7 cellular contexts compared by ENCODE assay signal in the genomic region with DNA sequence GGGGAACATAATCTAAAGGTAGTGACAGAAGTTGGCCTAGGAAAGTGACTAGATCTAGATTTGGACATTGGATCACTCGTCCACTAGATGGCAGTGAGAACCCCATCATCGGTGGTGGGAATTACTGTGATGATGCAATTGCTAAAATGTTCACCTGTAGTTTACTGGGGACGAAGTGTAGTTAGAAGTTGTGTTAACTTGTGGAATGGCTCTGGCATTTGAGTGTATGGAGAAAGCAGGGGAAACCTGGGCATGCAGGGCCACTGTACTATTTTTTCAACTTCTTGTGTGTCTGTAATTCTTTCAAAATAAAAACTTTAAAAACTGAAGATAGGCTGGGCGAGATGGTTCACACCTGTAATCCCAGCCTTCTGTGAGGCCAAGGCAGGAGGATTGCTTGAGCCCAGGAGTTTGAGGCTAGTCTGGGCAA.
DNase-seq lines count a peak whose midpoint lies in the region; ATAC-seq and TF ChIP-seq lines count a peak whose summit lies in the region.

No MANE protein-coding gene starts in this region.

- in situ Hi-C loops in GM13977 (cut with MboI; ENCODE audit: low pct_unique_long_range_greater_than_20kb, low sequenced_read_pairs, unreplicated experiment): loop anchor here (5.0 kb wide), 1 partner anchor 101 kb away; a partner anchor contains a TSS

- no peaks in the 10 kb centered on the region for H3K9me3 Mint-ChIP-seq in brain

- H3K36me3 Mint-ChIP-seq in brain: no peaks in the 10 kb centered on the region

- H3K4me3 Mint-ChIP-seq in brain: peak overlapping the region in 1 of 5 experiments; percentile 3

- peak overlapping the region in 3 of 5 experiments; percentile 0 to 4 (median 1) for H3K27ac Mint-ChIP-seq in brain

- peak; percentile 67 for TF ChIP-seq CTCF in GM13977 (IDR thresholded peaks at IDR 0.05; ENCODE audit: extremely low read depth, insufficient read depth, missing control alignments)
- TF ChIP-seq CTCF in brain (conservative IDR thresholded peaks at IDR 0.05): peak; percentile 91 to 94

- DNase-seq in GM13977 (ENCODE audit: low spot score) (peak; percentile 84), NCI-H1930 (lab: John Stamatoyannopoulos, UW) (peak; percentile 22 to 32), UCSD-AML1 (lab: John Stamatoyannopoulos, UW; ENCODE audit: unreplicated experiment) (peak; percentile 22), inferior parietal cortex (ENCODE audit: extremely low spot score) (peak; percentile 82)
- DNase-seq in stimulated activated CD4-positive, alpha-beta T cell treated with anti-CD3 and anti-CD28 coated beads, Interleukin-1b, Interleukin-23, amount 100 ng/mL, for 4 hours (ENCODE audit: low read depth in 2 of 2): peak; percentile 23 to 63

- peaks cover 3% of the 10 kb centered on the region for H3K27me3 Mint-ChIP-seq in brain

- peaks cover 19% of the 10 kb centered on the region for H3K4me1 Mint-ChIP-seq in brain

- ATAC-seq in HG02678 (IDR thresholded peaks at IDR 0.05; ENCODE audit: unreplicated experiment): peak; percentile 67

Comparison
In these comparisons a context has a peak if more than half of its experiments do, and no peak if none do; other contexts are left out.
1. Peak in every context shown above with its lines: DNase-seq and ATAC-seq.
2. DNase-seq: peak in every context shown above with its lines; median percentile 84 in GM13977; 82 in inferior parietal cortex; 43 in stimulated activated CD4-positive, alpha-beta T cell treated with anti-CD3 and anti-CD28 coated beads, Interleukin-1b, Interleukin-23, amount 100 ng/mL, for 4 hours; 27 in NCI-H1930; 22 in UCSD-AML1.